ENCODE assay signal across 8 cellular contexts in genomic region chr17:41547921-41548843, GRCh38. TPM values are rescaled to one million over a fixed set of nuclear protein-coding genes. Genes with fewer than 3 reads are reported as not detected.
A peak's percentile ranks its signal among the peaks of the same experiment; 100 is the strongest.
DNase-seq lines count a peak whose midpoint lies in the region; ATAC-seq and TF ChIP-seq lines count a peak whose summit lies in the region.

No MANE protein-coding gene starts in this region.

- H3K79me1 ChIP-seq in trophoblast cell (ENCODE audit: low read length): peaks cover 11% of the 10 kb centered on the region

- peaks cover 23% of the 10 kb centered on the region for H3K4me1 Mint-ChIP-seq in activated T-cell treated with anti-CD3 and anti-CD28 coated beads, Interleukin-2, amount 50 U/mL, for 24 hours (ENCODE audit: low read depth)

- peak overlapping the region; percentile 89 for H4K8ac ChIP-seq in trophoblast cell (ENCODE audit: low read depth, low read length)

- no peaks in the 10 kb centered on the region for H3K9me3 ChIP-seq in trophoblast cell (ENCODE audit: insufficient read depth, low read depth, low read length)

- peak overlapping the region; percentile 17 for H4K12ac ChIP-seq in trophoblast cell (ENCODE audit: low read depth, low read length)

- H3K27ac ChIP-seq in trophoblast cell (ENCODE audit: low read depth, low read length): peak overlapping the region; percentile 25

- H2AFZ ChIP-seq in trophoblast cell (ENCODE audit: insufficient read depth, low read length, poor library complexity): peak overlapping the region; percentile 61

- no peak overlapping the region for H3K9ac ChIP-seq in trophoblast cell (ENCODE audit: low read length)

- H2BK120ac ChIP-seq in trophoblast cell (ENCODE audit: insufficient read depth, low read length, poor library complexity): peak overlapping the region; percentile 93

- in situ Hi-C loops in Caki2 (cut with HindIII; ENCODE audit: low pct_unique_long_range_greater_than_20kb, low sequenced_read_pairs): no loop called here

- H3K79me2 ChIP-seq in trophoblast cell (ENCODE audit: control insufficient read depth, insufficient read depth, low read length, poor library complexity): peaks cover 4% of the 10 kb centered on the region

- no peak for ATAC-seq in HG02623 (IDR thresholded peaks at IDR 0.05; ENCODE audit: unreplicated experiment)
- ATAC-seq in GM18505 (IDR thresholded peaks at IDR 0.05; ENCODE audit: unreplicated experiment): no peak

- H3K36me3 Mint-ChIP-seq in activated T-cell treated with anti-CD3 and anti-CD28 coated beads, Interleukin-2, amount 50 U/mL, for 24 hours (ENCODE audit: low read depth): no peaks in the 10 kb centered on the region

- no peak overlapping the region for H3K4me3 Mint-ChIP-seq in activated T-cell treated with anti-CD3 and anti-CD28 coated beads, Interleukin-2, amount 50 U/mL, for 24 hours

- TF ChIP-seq CTCF in fibroblast of the aortic adventitia (IDR thresholded peaks at IDR 0.05; ENCODE audit: insufficient read depth, low read length): no peak

- peak overlapping the region; percentile 26 for H2AK5ac ChIP-seq in trophoblast cell (ENCODE audit: low read length)

- H3K27me3 Mint-ChIP-seq in activated T-cell treated with anti-CD3 and anti-CD28 coated beads, Interleukin-2, amount 50 U/mL, for 24 hours: peaks cover 11% of the 10 kb centered on the region

- H3K18ac ChIP-seq in trophoblast cell (ENCODE audit: low read length): peak overlapping the region; percentile 62

- H3K4me3 ChIP-seq in fibroblast of the aortic adventitia (ENCODE audit: low read depth, low read length): no peak overlapping the region
- H3K4me3 ChIP-seq in trophoblast cell (ENCODE audit: low read depth, low read length): no peak overlapping the region

- WGBS in trophoblast cell (ENCODE audit: extremely low coverage, insufficient coverage, insufficient read length): no CpG with 5 or more reads among the region's 23 CpGs

- H3K36me3 ChIP-seq in trophoblast cell (ENCODE audit: control insufficient read depth in 1 of 2, insufficient read depth in 2 of 2, low read length in 2 of 2): no peaks in the 10 kb centered on the region

- no peak for TF ChIP-seq POLR2A in GM18505 (IDR thresholded peaks at IDR 0.05; ENCODE audit: borderline replicate concordance, extremely low read depth, insufficient read depth, insufficient read length)

- no peaks in the 10 kb centered on the region for H3K27me3 ChIP-seq in trophoblast cell (ENCODE audit: insufficient read depth, low read length)

- H3K23ac ChIP-seq in trophoblast cell (ENCODE audit: low read length): no peak overlapping the region

- H3K14ac ChIP-seq in trophoblast cell (ENCODE audit: low read length): peak overlapping the region; percentile 81

- peak overlapping the region; percentile 62 for H3K4ac ChIP-seq in trophoblast cell (ENCODE audit: low read depth, low read length)

- H3K4me1 ChIP-seq in trophoblast cell (ENCODE audit: control insufficient read depth in 1 of 2, insufficient read depth in 2 of 2, low read length in 2 of 2): peaks cover 16 to 19% of the 10 kb centered on the region in 2 experiments

- DNase-seq in Caki2 (ENCODE audit: low read depth): peak; percentile 99
- peak; percentile 86 for DNase-seq in MV-4-11 (lab: John Stamatoyannopoulos, UW)
- peak; percentile 78 for DNase-seq in activated T-cell treated with anti-CD3 and anti-CD28 coated beads, Interleukin-2, amount 50 U/mL, for 24 hours
- DNase-seq in fibroblast of the aortic adventitia (ENCODE audit: low read depth): peak; percentile 97
- DNase-seq in trophoblast cell: peak; percentile 72 to 82
- DNase-seq in ureter (ENCODE audit: low spot score): peak; percentile 84

- H2BK12ac ChIP-seq in trophoblast cell (ENCODE audit: low read length): peak overlapping the region; percentile 85

- peak overlapping the region; percentile 42 for H2BK5ac ChIP-seq in trophoblast cell (ENCODE audit: low read depth, low read length, poor library complexity)

- H3K9me3 Mint-ChIP-seq in activated T-cell treated with anti-CD3 and anti-CD28 coated beads, Interleukin-2, amount 50 U/mL, for 24 hours: no peaks in the 10 kb centered on the region

- peak overlapping the region; percentile 94 for H4K91ac ChIP-seq in trophoblast cell (ENCODE audit: low read depth, low read length)

- H3K27ac Mint-ChIP-seq in activated T-cell treated with anti-CD3 and anti-CD28 coated beads, Interleukin-2, amount 50 U/mL, for 24 hours: peak overlapping the region; percentile 3

- H3K4me2 ChIP-seq in trophoblast cell (ENCODE audit: low read length): peak overlapping the region; percentile 42

RNA-seq across cellular contexts. Expression of gene KRT19, which starts 20.1 kb away (rescaled TPM):
- 682 and 694 TPM in 2 replicates for total RNA-seq in Caki2 (2014; rRNA removed; shearing (Covaris generic); ENCODE audit: low replicate concordance)
- 50.7 and 78.5 TPM in 2 replicates for total RNA-seq in fibroblast of the aortic adventitia (ENCODE audit: low replicate concordance)
- polyA plus RNA-seq in trophoblast cell (2013): 1,394 and 1,458 TPM in 2 replicates
- total RNA-seq in ureter: 2,124 TPM

RNA-seq across cellular contexts. Expression of gene KRT9, which starts 23.7 kb away (rescaled TPM):
- total RNA-seq in Caki2 (2014; rRNA removed; shearing (Covaris generic); ENCODE audit: low replicate concordance): not detected in 2 replicates
- total RNA-seq in fibroblast of the aortic adventitia (ENCODE audit: low replicate concordance) (not detected in 2 replicates), ureter (not detected)
- polyA plus RNA-seq in trophoblast cell (2013): 0.19 TPM in 2 replicates

RNA-seq across cellular contexts. Expression of gene KRT15, which starts 29.5 kb away (rescaled TPM):
- total RNA-seq in Caki2 (2014; rRNA removed; shearing (Covaris generic); ENCODE audit: low replicate concordance): 3.6 and 14.2 TPM in 2 replicates
- total RNA-seq in fibroblast of the aortic adventitia (ENCODE audit: low replicate concordance) (0.63 TPM in 1 of 2 replicates, not detected in the other), ureter (147 TPM)
- polyA plus RNA-seq in trophoblast cell (2013): 0.40 and 0.64 TPM in 2 replicates

RNA-seq across cellular contexts. Expression of gene KRT14, which starts 38.5 kb away (rescaled TPM):
- not detected in 2 replicates for total RNA-seq in Caki2 (2014; rRNA removed; shearing (Covaris generic); ENCODE audit: low replicate concordance)
- 0.82 and 1.3 TPM in 2 replicates for total RNA-seq in fibroblast of the aortic adventitia (ENCODE audit: low replicate concordance)
- polyA plus RNA-seq in trophoblast cell (2013): 12.0 and 12.4 TPM in 2 replicates
- total RNA-seq in ureter: 0.52 TPM

RNA-seq across cellular contexts. Expression of gene KRT13, which starts 42.8 kb away (rescaled TPM):
- 0.78 TPM in 1 of 2 replicates, not detected in the other for total RNA-seq in Caki2 (2014; rRNA removed; shearing (Covaris generic); ENCODE audit: low replicate concordance)
- total RNA-seq in fibroblast of the aortic adventitia (ENCODE audit: low replicate concordance): not detected in 2 replicates
- not detected in 2 replicates for polyA plus RNA-seq in trophoblast cell (2013)
- total RNA-seq in ureter: 2,358 TPM
